In genomic region chr6:33788694-33789549, GRCh38 we compare ENCODE assay signal across 8 cellular contexts. TPM values are rescaled to one million over a fixed set of nuclear protein-coding genes. Genes with fewer than 3 reads are reported as not detected.
DNase-seq lines count a peak whose midpoint lies in the region; ATAC-seq and TF ChIP-seq lines count a peak whose summit lies in the region.

TSS of gene LEMD2 (minus strand) at chr6:33789130. CDS start at chr6:33789116, 14 bp downstream.

- no peaks in the 10 kb centered on the region for H3K9me3 ChIP-seq in DOHH2 (ENCODE audit: control insufficient read depth, insufficient read depth, low read length)

- H3K36me3 ChIP-seq in DOHH2 (ENCODE audit: control insufficient read depth, low read length) (peaks cover 37% of the 10 kb centered on the region), GM23338 (ENCODE audit: insufficient read depth) (no peaks in the 10 kb centered on the region)

- peak within 1 kb of the TSS; percentile 89 for H2AFZ ChIP-seq in GM23338

- H3K9me3 Mint-ChIP-seq in GM23338: no peaks in the 10 kb centered on the region
- no peaks in the 10 kb centered on the region for H3K9me3 Mint-ChIP-seq in activated T-helper 17 cell treated with anti-CD3 and anti-CD28 coated beads, Interleukin-2, amount 50 U/mL, for 72 hours
- H3K9me3 Mint-ChIP-seq in natural killer cell: no peaks in the 10 kb centered on the region

- H3K27ac Mint-ChIP-seq in GM23338 (peak within 1 kb of the TSS; percentile 93), natural killer cell (peak within 1 kb of the TSS; percentile 90 to 96)
- peak within 1 kb of the TSS; percentile 97 for H3K27ac Mint-ChIP-seq in activated T-helper 17 cell treated with anti-CD3 and anti-CD28 coated beads, Interleukin-2, amount 50 U/mL, for 72 hours

- H3K4me1 Mint-ChIP-seq in GM23338 (peaks cover 83% of the 10 kb centered on the region), natural killer cell (peaks cover 49 to 50% of the 10 kb centered on the region in 2 donors)
- peaks cover 36% of the 10 kb centered on the region for H3K4me1 Mint-ChIP-seq in activated T-helper 17 cell treated with anti-CD3 and anti-CD28 coated beads, Interleukin-2, amount 50 U/mL, for 72 hours

- peak; percentile 80 for ATAC-seq in GM23338
- ATAC-seq in activated T-helper 17 cell treated with anti-CD3 and anti-CD28 coated beads, Interleukin-2, amount 50 U/mL, for 72 hours (replicated peaks): peak; percentile 88
- ATAC-seq in natural killer cell: peak; percentile 87 to 95 (median 91)

- intact Hi-C loops in natural killer cell (cut with micrococcal nuclease): loop anchor here (1.0 to 2.0 kb wide), 2 partner anchors 78 to 116 kb away; partner anchors contain the start of gene UQCC2

- H3K27me3 ChIP-seq in DOHH2 (ENCODE audit: control insufficient read depth, low read length) (no peaks in the 10 kb centered on the region), GM23338 (ENCODE audit: insufficient read depth) (no peaks in the 10 kb centered on the region)

- H3K36me3 Mint-ChIP-seq in GM23338 (ENCODE audit: low read depth) (peaks cover 22% of the 10 kb centered on the region), natural killer cell (no peaks in the 10 kb centered on the region)
- peaks cover 39% of the 10 kb centered on the region for H3K36me3 Mint-ChIP-seq in activated T-helper 17 cell treated with anti-CD3 and anti-CD28 coated beads, Interleukin-2, amount 50 U/mL, for 72 hours (ENCODE audit: low read depth)

- H4K20me1 ChIP-seq in DOHH2 (ENCODE audit: control insufficient read depth, insufficient read depth, low read depth, low read length) (peaks cover 15% of the 10 kb centered on the region), GM23338 (replicated peaks; ENCODE audit: insufficient read depth) (peaks cover 11% of the 10 kb centered on the region; the same call in 1 of the 2 replicates)

- H3K27me3 Mint-ChIP-seq in GM23338 (ENCODE audit: insufficient read depth, low read depth, poor library complexity) (peaks cover 10% of the 10 kb centered on the region), natural killer cell (ENCODE audit: low read depth in 2 of 2) (peaks cover 3 to 17% of the 10 kb centered on the region in 2 donors)
- H3K27me3 Mint-ChIP-seq in activated T-helper 17 cell treated with anti-CD3 and anti-CD28 coated beads, Interleukin-2, amount 50 U/mL, for 72 hours: no peaks in the 10 kb centered on the region

- H3K79me2 ChIP-seq in DOHH2 (ENCODE audit: control insufficient read depth, low read length) (peaks cover 48% of the 10 kb centered on the region), GM23338 (replicated peaks; ENCODE audit: insufficient read depth) (peaks cover 37% of the 10 kb centered on the region)

- H3F3A ChIP-seq in DOHH2 (ENCODE audit: control insufficient read depth, insufficient read depth): no peaks in the 10 kb centered on the region
- peaks cover 13% of the 10 kb centered on the region; the same call in 1 of the 2 replicates for H3F3A ChIP-seq in GM23338 (replicated peaks; ENCODE audit: low read depth)

- peak within 1 kb of the TSS; percentile 82 for H3K4me3 ChIP-seq in DOHH2 (ENCODE audit: low read length)
- H3K4me3 ChIP-seq in GM23338: peak within 1 kb of the TSS; percentile 86
- H3K4me3 ChIP-seq in fibroblast of mammary gland (ENCODE audit: control insufficient read depth, low read depth, low read length): peak within 1 kb of the TSS; percentile 64

- H3K27ac ChIP-seq in DOHH2 (ENCODE audit: low read depth, low read length) (peak within 1 kb of the TSS; percentile 54), GM23338 (ENCODE audit: low read depth) (peak within 1 kb of the TSS; percentile 72; the same call in 1 of the 2 replicates), RWPE1 (peak within 1 kb of the TSS; percentile 92)

- CTCF ChIA-PET in RWPE1 (lab: Yijun Ruan, JAX): interaction anchor here (1.0 kb wide), 2 partner anchors 266 to 366 kb away, joined by 3 read pairs; no protein-coding TSS in a partner anchor

- DNase-seq in GM23338 (ENCODE audit: low spot score) (peak; percentile 93), LHCN-M2 (ENCODE audit: low read depth) (peak; percentile 92), RWPE1 (ENCODE audit: low spot score) (peak; percentile 88), fibroblast of mammary gland (ENCODE audit: low read depth) (peak; percentile 93), natural killer cell (peak; percentile 95)
- DNase-seq in stimulated activated naive CD4-positive, alpha-beta T cell (lab: John Stamatoyannopoulos, UW): peak; percentile 81 to 93 (median 88)

- TF ChIP-seq CTCF in DOHH2 (IDR thresholded peaks at IDR 0.05; ENCODE audit: low read depth, low read length, poor library complexity, severe bottlenecking) (no peak), GM23338 (conservative IDR thresholded peaks at IDR 0.05; ENCODE audit: low read depth in 2 of 2) (no peak), RWPE1 (conservative IDR thresholded peaks at IDR 0.05; ENCODE audit: low read depth) (no peak), fibroblast of mammary gland (conservative IDR thresholded peaks at IDR 0.05; ENCODE audit: control insufficient read depth, insufficient read depth, low read depth, low read length) (no peak), natural killer cell (IDR thresholded peaks at IDR 0.05) (no peak)

- POLR2A ChIA-PET in RWPE1 (lab: Yijun Ruan, JAX; ENCODE audit: low non-redundant PET): interaction anchor here (1.0 kb wide), 1 partner anchor 52 kb away, joined by 5 read pairs; no protein-coding TSS in a partner anchor

- H3K4me1 ChIP-seq in DOHH2 (ENCODE audit: control insufficient read depth, low read length) (peaks cover 28% of the 10 kb centered on the region), GM23338 (ENCODE audit: insufficient read depth) (peaks cover 61% of the 10 kb centered on the region)

- H3K4me3 Mint-ChIP-seq in GM23338 (peak within 1 kb of the TSS; percentile 91), natural killer cell (peak within 1 kb of the TSS; percentile 98)
- peak within 1 kb of the TSS; percentile 87 for H3K4me3 Mint-ChIP-seq in activated T-helper 17 cell treated with anti-CD3 and anti-CD28 coated beads, Interleukin-2, amount 50 U/mL, for 72 hours

- H3K9me2 ChIP-seq in DOHH2 (replicated peaks; ENCODE audit: control insufficient read depth, low read length): no peaks in the 10 kb centered on the region
- H3K9me2 ChIP-seq in GM23338 (ENCODE audit: insufficient read depth): peaks cover 4% of the 10 kb centered on the region; the same call in 1 of the 2 replicates

- H3K4me2 ChIP-seq in DOHH2 (ENCODE audit: low read length) (peak within 1 kb of the TSS; percentile 76), GM23338 (peak within 1 kb of the TSS; percentile 82)

TF ChIP-seq in GM23338, 12 proteins besides CTCF, POLR2A, EP300 and RAD21:
- TF ChIP-seq CREB1 (CRISPR knock-in tag; IDR thresholded peaks at IDR 0.05; ENCODE audit: low read depth) (peak; percentile 86), POLR2AphosphoS5 (IDR thresholded peaks at IDR 0.05; ENCODE audit: low read depth) (peak; percentile 98), EZH2phosphoT487 (IDR thresholded peaks at IDR 0.05; ENCODE audit: unreplicated experiment) (no peak), ZNF114 (CRISPR knock-in tag; IDR thresholded peaks at IDR 0.05) (peak; percentile 90; the same call in 1 of the 2 replicates), ETS1 (IDR thresholded peaks at IDR 0.05) (peak; percentile 86)
TF ChIP-seq in GM23338: peak in this region for 4.

RNA-seq across cellular contexts. Expression of gene LEMD2, which starts in this region (rescaled TPM):
- 55.6 and 64.7 TPM in 2 replicates for total RNA-seq in GM23338 (2014; rRNA removed; shearing (Covaris generic))
- 28.6 and 32.0 TPM in 2 replicates for polyA plus RNA-seq in GM23338 (2016; fragmentation: Nextera tagmentation; extraction: Ambion mirVana)
- total RNA-seq in LHCN-M2 (2014; rRNA removed) (52.5 and 57.8 TPM in 2 replicates), natural killer cell (100 to 1,000 TPM; 109 to 133 (median 121) TPM)
- 37.1 TPM for polyA plus RNA-seq in LHCN-M2 (2012)
- total RNA-seq in activated T-helper 17 cell treated with anti-CD3 and anti-CD28 coated beads, Interleukin-2, amount 50 U/mL, for 72 hours: 10 to 100 TPM; 51.0 to 54.3 TPM

Comparison
In these comparisons a context has a peak if more than half of its experiments do, and no peak if none do; other contexts are left out.
1. Peak in every context shown above with its lines: DNase-seq, ATAC-seq, H3K4me3 ChIP-seq and H3K27ac ChIP-seq.